In the genomic region with DNA sequence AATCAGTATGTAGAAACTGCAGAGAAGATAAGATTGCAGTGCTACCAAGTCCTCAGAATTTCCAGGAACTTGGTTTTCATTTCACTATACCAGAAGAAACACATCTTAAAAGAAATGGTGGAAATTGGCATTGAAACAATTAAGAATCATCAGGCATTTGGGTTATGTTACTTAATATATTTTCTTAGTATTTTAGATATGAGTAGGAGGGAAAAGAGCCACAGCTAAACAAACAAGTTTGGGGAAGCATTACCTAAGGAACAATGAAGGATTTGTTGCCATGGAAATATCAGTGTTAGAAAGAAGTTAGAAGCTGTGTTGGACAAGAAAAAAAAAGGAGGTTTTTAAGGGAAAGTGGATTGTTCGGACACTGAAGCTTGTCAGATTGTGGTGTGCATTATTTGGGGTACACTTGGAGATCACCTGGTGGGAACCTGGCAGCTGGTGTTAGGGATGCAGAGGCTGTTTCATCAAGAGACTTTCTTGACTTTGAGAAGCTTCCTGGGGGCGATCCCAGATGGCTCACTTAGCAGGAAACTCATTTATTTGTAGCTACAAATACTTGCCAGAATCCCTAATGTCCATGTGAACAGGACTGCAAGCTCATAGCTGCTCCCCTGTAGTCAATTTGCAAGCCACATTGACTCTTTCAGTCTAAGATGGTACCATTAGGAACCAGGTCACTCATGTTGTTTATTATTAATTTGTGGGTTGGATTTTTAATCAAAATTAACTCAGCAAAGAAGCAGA, we compare ENCODE assay signal across 17 cellular contexts.
DNase-seq lines count a peak whose midpoint lies in the region; TF ChIP-seq lines count a peak whose summit lies in the region.
"Had no signal": no experiment of that assay in that cellular context is flagged by ENCODE, and none has a peak within 500 bp of the region (broad histone marks: within the 10 kb centered on the region; RNA-seq: fewer than 3 reads in every experiment).

No MANE protein-coding gene starts in this region.

- peaks cover 13% of the 10 kb centered on the region for H3K4me1 Mint-ChIP-seq in brain
- H3K4me1 Mint-ChIP-seq in type B pancreatic cell (ENCODE audit: unreplicated experiment) = peaks cover 18% of the 10 kb centered on the region
- no peaks in the 10 kb centered on the region for H3K4me1 Mint-ChIP-seq in activated CD4-positive, alpha-beta memory T cell treated with anti-CD3 and anti-CD28 coated beads, Interleukin-2, amount 10 ng/mL, durations not matched to agents 7 days and 5 days

- H3K27ac Mint-ChIP-seq in brain (peak overlapping the region in 3 of 5 experiments; percentile 23 to 25 (median 25)), type B pancreatic cell (peak overlapping the region; percentile 94)
- H3K27ac Mint-ChIP-seq in activated CD4-positive, alpha-beta memory T cell treated with anti-CD3 and anti-CD28 coated beads, Interleukin-2, amount 10 ng/mL, durations not matched to agents 7 days and 5 days = no peak overlapping the region
- H3K27ac Mint-ChIP-seq: CD8-positive, alpha-beta T cell had no signal

- no peak overlapping the region for H3K27ac ChIP-seq in right atrium auricular region
- H3K27ac ChIP-seq: BLaER1, GM23248, SK-N-MC had no signal

- no peak for TF ChIP-seq CTCF in brain (conservative IDR thresholded peaks at IDR 0.05)
- TF ChIP-seq CTCF in fibroblast of the aortic adventitia (IDR thresholded peaks at IDR 0.05; ENCODE audit: insufficient read depth, low read length) = no peak
- no peak for TF ChIP-seq CTCF in type B pancreatic cell (conservative IDR thresholded peaks at IDR 0.05)
- TF ChIP-seq CTCF in right atrium auricular region (IDR thresholded peaks at IDR 0.05) = no peak

- CTCF ChIA-PET in activated CD4-positive, alpha-beta memory T cell treated with anti-CD3 and anti-CD28 coated beads, Interleukin-2, amount 10 ng/mL, durations not matched to agents 7 days and 5 days (lab: Charles Lee) = no interaction called here

- POLR2A ChIA-PET in activated CD4-positive, alpha-beta memory T cell treated with anti-CD3 and anti-CD28 coated beads, Interleukin-2, amount 10 ng/mL, durations not matched to agents 7 days and 5 days (lab: Charles Lee) = no interaction called here

- H3K9me3 Mint-ChIP-seq in brain (peaks cover 0 to 2% (median 0%) of the 10 kb centered on the region in 5 experiments), type B pancreatic cell (peaks cover 6% of the 10 kb centered on the region)
- H3K9me3 Mint-ChIP-seq in activated CD4-positive, alpha-beta memory T cell treated with anti-CD3 and anti-CD28 coated beads, Interleukin-2, amount 10 ng/mL, durations not matched to agents 7 days and 5 days = no peaks in the 10 kb centered on the region

- no peaks in the 10 kb centered on the region for H3K36me3 ChIP-seq in right atrium auricular region
- H3K36me3 ChIP-seq: BLaER1 had no signal

- H3K4me3 ChIP-seq in fibroblast of the aortic adventitia (ENCODE audit: low read depth, low read length) (no peak overlapping the region), right atrium auricular region (no peak overlapping the region)
- H3K4me3 ChIP-seq: BLaER1, GM23248, K562, SK-N-MC had no signal

- H3K4me3 Mint-ChIP-seq in brain = no peak overlapping the region
- peak overlapping the region; percentile 27 for H3K4me3 Mint-ChIP-seq in type B pancreatic cell
- H3K4me3 Mint-ChIP-seq in activated CD4-positive, alpha-beta memory T cell treated with anti-CD3 and anti-CD28 coated beads, Interleukin-2, amount 10 ng/mL, durations not matched to agents 7 days and 5 days = no peak overlapping the region
- H3K4me3 Mint-ChIP-seq: CD8-positive, alpha-beta T cell had no signal

- H3K4me1 ChIP-seq in right atrium auricular region = no peaks in the 10 kb centered on the region
- H3K4me1 ChIP-seq: BLaER1 had no signal

- H3K27me3 ChIP-seq in right atrium auricular region = no peaks in the 10 kb centered on the region
- H3K27me3 ChIP-seq: BLaER1 had no signal

- H3K36me3 Mint-ChIP-seq in brain = no peaks in the 10 kb centered on the region
- no peaks in the 10 kb centered on the region for H3K36me3 Mint-ChIP-seq in type B pancreatic cell
- no peaks in the 10 kb centered on the region for H3K36me3 Mint-ChIP-seq in activated CD4-positive, alpha-beta memory T cell treated with anti-CD3 and anti-CD28 coated beads, Interleukin-2, amount 10 ng/mL, durations not matched to agents 7 days and 5 days (ENCODE audit: low read depth)
- H3K36me3 Mint-ChIP-seq: CD8-positive, alpha-beta T cell had no signal

- no peaks in the 10 kb centered on the region for H3K9me3 ChIP-seq in right atrium auricular region
- H3K9me3 ChIP-seq: BLaER1 had no signal

- peak; percentile 14 for DNase-seq in NCI-H748 (lab: John Stamatoyannopoulos, UW; ENCODE audit: unreplicated experiment)
- no peak for DNase-seq in NCI-H748 treated with DMSO at 0.1 percent for 48 hours (lab: John Stamatoyannopoulos, UW)
- DNase-seq in fibroblast of the aortic adventitia (ENCODE audit: low read depth) = peak; percentile 17
- DNase-seq in type B pancreatic cell (ENCODE audit: extremely low spot score, unreplicated experiment) = no peak
- no peak for DNase-seq in right atrium auricular region (ENCODE audit: low spot score)
- no peak for DNase-seq in Kasumi-1 (lab: John Stamatoyannopoulos, UW)
- DNase-seq in activated CD4-positive, alpha-beta memory T cell treated with anti-CD3 and anti-CD28 coated beads, Interleukin-2, amount 10 ng/mL, durations not matched to agents 7 days and 5 days = no peak
- DNase-seq: CD8-positive, alpha-beta T cell; GF-D8; GM23248; HCEC 1CT; NCI-H1436 treated with DMSO at 0.1 percent for 48 hours; NCI-H526 treated with DMSO at 0.1 percent for 48 hours had no signal

- no peaks in the 10 kb centered on the region for H3K27me3 Mint-ChIP-seq in brain
- H3K27me3 Mint-ChIP-seq in type B pancreatic cell = no peaks in the 10 kb centered on the region
- H3K27me3 Mint-ChIP-seq in activated CD4-positive, alpha-beta memory T cell treated with anti-CD3 and anti-CD28 coated beads, Interleukin-2, amount 10 ng/mL, durations not matched to agents 7 days and 5 days = no peaks in the 10 kb centered on the region

Comparison
In these comparisons a context has a peak if more than half of its experiments do, and no peak if none do; other contexts are left out.
1. DNase-seq: peak in NCI-H748 (single experiment) and fibroblast of the aortic adventitia (single experiment); none in NCI-H748 treated with DMSO at 0.1 percent for 48 hours (single experiment), type B pancreatic cell (single experiment), right atrium auricular region (single experiment), Kasumi-1 (0 of 2) and activated CD4-positive, alpha-beta memory T cell treated with anti-CD3 and anti-CD28 coated beads, Interleukin-2, amount 10 ng/mL, durations not matched to agents 7 days and 5 days (single experiment).